In the genomic region with DNA sequence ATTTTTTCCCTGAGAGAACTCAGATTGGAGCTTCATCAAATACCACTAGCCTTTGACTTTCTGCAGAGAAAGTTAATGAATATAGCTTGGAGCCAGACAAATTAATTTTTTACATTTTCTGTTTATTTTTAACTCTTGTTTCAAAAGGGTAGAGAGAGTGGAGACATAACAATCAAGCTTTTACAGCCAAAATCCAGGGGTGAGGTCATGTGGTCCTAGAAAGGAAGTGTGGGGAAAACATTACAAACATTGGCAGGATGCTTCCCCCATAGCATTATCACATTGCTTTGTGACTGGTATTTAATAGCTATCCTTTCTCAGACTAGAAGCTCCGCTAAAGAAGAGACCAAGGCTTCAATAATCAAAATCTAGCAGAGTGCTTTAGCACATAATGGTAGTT, we compare ENCODE assay signal across 28 cellular contexts. TPM values are rescaled to one million over a fixed set of nuclear protein-coding genes. Genes with fewer than 3 reads are reported as not detected.
DNase-seq lines count a peak whose midpoint lies in the region; ATAC-seq and TF ChIP-seq lines count a peak whose summit lies in the region.
"Had no signal": no experiment of that assay in that cellular context is flagged by ENCODE, and none has a peak within 500 bp of the region (broad histone marks: within the 10 kb centered on the region; RNA-seq: fewer than 3 reads in every experiment).

No MANE protein-coding gene starts in this region.

- H3K4me1 ChIP-seq in ACC112 (ENCODE audit: control insufficient read depth, insufficient read depth, low read length, unreplicated experiment) (peaks cover 53% of the 10 kb centered on the region), RWPE2 (ENCODE audit: insufficient read depth, poor library complexity, severe bottlenecking) (peaks cover 51% of the 10 kb centered on the region), Peyer's patch (no peaks in the 10 kb centered on the region)
- no peaks in the 10 kb centered on the region for H3K4me1 ChIP-seq in CD8-positive, alpha-beta memory T cell (ENCODE audit: insufficient read depth, low read length)
- H3K4me1 ChIP-seq: spleen had no signal

- peaks cover 5 to 18% (median 12%) of the 10 kb centered on the region in 5 donors for H3K9me3 Mint-ChIP-seq in CD8-positive, alpha-beta memory T cell

- H3K36me3 ChIP-seq in ACC112 (ENCODE audit: insufficient read depth, low read length), result no peaks in the 10 kb centered on the region
- peaks cover 39% of the 10 kb centered on the region for H3K36me3 ChIP-seq in RWPE2 (ENCODE audit: low read depth)
- no peaks in the 10 kb centered on the region for H3K36me3 ChIP-seq in CD8-positive, alpha-beta memory T cell (ENCODE audit: insufficient read depth, low read length)
- H3K36me3 ChIP-seq in Peyer's patch, result no peaks in the 10 kb centered on the region
- H3K36me3 ChIP-seq: ascending aorta, pancreas, right atrium auricular region, spleen, tibial nerve had no signal

- POLR2A ChIA-PET in CD8-positive, alpha-beta memory T cell (lab: Charles Lee), result no interaction called here

- TF ChIP-seq POLR2A in Peyer's patch (IDR thresholded peaks at IDR 0.05), result no peak

- no peak overlapping the region for H3K27ac Mint-ChIP-seq in CD8-positive, alpha-beta memory T cell
- H3K27ac Mint-ChIP-seq: activated naive CD8-positive, alpha-beta T cell treated with anti-CD3 and anti-CD28 coated beads, Interleukin-2, amount 10 ng/mL, durations not matched to agents 7 days and 5 days; endodermal cell had no signal

- H3K27ac ChIP-seq in ACC112 (ENCODE audit: low read depth, low read length) (no peak overlapping the region), RWPE2 (ENCODE audit: poor library complexity, severe bottlenecking) (peak overlapping the region; percentile 78), Peyer's patch (no peak overlapping the region)
- no peak overlapping the region for H3K27ac ChIP-seq in CD8-positive, alpha-beta memory T cell (ENCODE audit: low read depth, low read length)
- H3K27ac ChIP-seq: ascending aorta, KMS-11, PC-9, right atrium auricular region, spleen, tibial nerve, VCaP had no signal

- TF ChIP-seq CTCF in RWPE2 (IDR thresholded peaks at IDR 0.05; ENCODE audit: poor library complexity, severe bottlenecking), result no peak
- no peak for TF ChIP-seq CTCF in Peyer's patch (IDR thresholded peaks at IDR 0.05)

- ATAC-seq in GM19467 (IDR thresholded peaks at IDR 0.05; ENCODE audit: unreplicated experiment), result peak; percentile 75
- ATAC-seq in RWPE2 (ENCODE audit: low read depth), result no peak
- ATAC-seq in esophagus mucosa, result no peak

- peaks cover 0 to 20% (median 2%) of the 10 kb centered on the region in 3 donors for H3K36me3 Mint-ChIP-seq in CD8-positive, alpha-beta memory T cell

- peaks cover 0 to 4% of the 10 kb centered on the region in 2 donors for H3K27me3 Mint-ChIP-seq in CD8-positive, alpha-beta memory T cell

- peak overlapping the region; percentile 29 for H2AFZ ChIP-seq in ACC112 (ENCODE audit: low read length, unreplicated experiment)
- H2AFZ ChIP-seq: PC-9 had no signal

- no peaks in the 10 kb centered on the region for H3K79me2 ChIP-seq in ACC112 (ENCODE audit: control insufficient read depth, insufficient read depth, low read length, unreplicated experiment)

- H3K4me3 ChIP-seq in ACC112 (ENCODE audit: low read depth, low read length), result no peak overlapping the region
- H3K4me3 ChIP-seq in RWPE2 (ENCODE audit: severe bottlenecking), result no peak overlapping the region
- H3K4me3 ChIP-seq in CD8-positive, alpha-beta memory T cell (ENCODE audit: low read length), result no peak overlapping the region
- no peak overlapping the region for H3K4me3 ChIP-seq in Peyer's patch
- H3K4me3 ChIP-seq: ascending aorta, GM23248, pancreas, PC-9, right atrium auricular region, spleen, tibial nerve had no signal

- H3K4me3 Mint-ChIP-seq in CD8-positive, alpha-beta memory T cell, result no peak overlapping the region
- H3K4me3 Mint-ChIP-seq: activated naive CD8-positive, alpha-beta T cell treated with anti-CD3 and anti-CD28 coated beads, Interleukin-2, amount 10 ng/mL, durations not matched to agents 7 days and 5 days; endodermal cell had no signal

- H3K27me3 ChIP-seq in ACC112 (ENCODE audit: insufficient read depth, low read length), result no peaks in the 10 kb centered on the region
- H3K27me3 ChIP-seq in RWPE2 (ENCODE audit: insufficient read depth, poor library complexity, severe bottlenecking), result no peaks in the 10 kb centered on the region
- no peaks in the 10 kb centered on the region for H3K27me3 ChIP-seq in CD8-positive, alpha-beta memory T cell (ENCODE audit: insufficient read depth, low read length, poor library complexity, severe bottlenecking)
- no peaks in the 10 kb centered on the region for H3K27me3 ChIP-seq in Peyer's patch
- H3K27me3 ChIP-seq: ascending aorta, pancreas, right atrium auricular region, spleen, tibial nerve had no signal

- no peaks in the 10 kb centered on the region for H3K4me1 Mint-ChIP-seq in CD8-positive, alpha-beta memory T cell
- H3K4me1 Mint-ChIP-seq: activated naive CD8-positive, alpha-beta T cell treated with anti-CD3 and anti-CD28 coated beads, Interleukin-2, amount 10 ng/mL, durations not matched to agents 7 days and 5 days had no signal

- no peak for DNase-seq in RWPE2 (ENCODE audit: low spot score)
- peak; percentile 43 for DNase-seq in iris pigment epithelial cell (ENCODE audit: low read depth)
- DNase-seq in CD8-positive, alpha-beta memory T cell, result no peak
- DNase-seq in Peyer's patch, result no peak
- no peak for DNase-seq in NCI-H1694 treated with DMSO at 0.1 percent for 48 hours (lab: John Stamatoyannopoulos, UW)
- DNase-seq: 8988T; activated CD4-positive, alpha-beta T cell treated with anti-CD3 and anti-CD28 coated beads for 48 hours; activated CD8-positive, alpha-beta memory T cell treated with anti-CD3 and anti-CD28 coated beads for 24 hours; activated effector memory CD4-positive, alpha-beta T cell treated with anti-CD3 and anti-CD28 coated beads, Interleukin-2, amount 50 U/mL, for 16 hours; activated naive CD8-positive, alpha-beta T cell treated with anti-CD3 and anti-CD28 coated beads, Interleukin-2, amount 10 ng/mL, durations not matched to agents 7 days and 5 days; cortex of kidney; DMS153; endodermal cell; NCI-H1436 treated with DMSO at 0.1 percent for 48 hours; NCI-H524 treated with DMSO at 0.1 percent for 48 hours; pancreas; PC-9; SHP77 treated with DMSO at 0.1 percent for 48 hours; spleen had no signal

- CTCF ChIA-PET in CD8-positive, alpha-beta memory T cell (lab: Charles Lee), result no interaction called here

- H3K9me3 ChIP-seq in RWPE2 (ENCODE audit: severe bottlenecking) (no peaks in the 10 kb centered on the region), Peyer's patch (no peaks in the 10 kb centered on the region)
- H3K9me3 ChIP-seq in CD8-positive, alpha-beta memory T cell (ENCODE audit: low read length), result no peaks in the 10 kb centered on the region
- H3K9me3 ChIP-seq: ascending aorta, pancreas, right atrium auricular region had no signal

RNA-seq across cellular contexts. Expression of a gene that starts 46.4 kb away (rescaled TPM):
- total RNA-seq in esophagus mucosa, result 22.2 TPM
- 1 to 10 TPM; 1.9 to 2.2 TPM for total RNA-seq in CD8-positive, alpha-beta memory T cell
- polyA plus RNA-seq in CD8-positive, alpha-beta memory T cell, result 8.1 TPM
- total RNA-seq in Peyer's patch, result 10 to 100 TPM in 3 of 4 donors, 1 to 10 TPM in 1; 6.0 to 66.0 (median 12.5) TPM
